Comparison of ENCODE assay signal across 11 cellular contexts in the genomic region with DNA sequence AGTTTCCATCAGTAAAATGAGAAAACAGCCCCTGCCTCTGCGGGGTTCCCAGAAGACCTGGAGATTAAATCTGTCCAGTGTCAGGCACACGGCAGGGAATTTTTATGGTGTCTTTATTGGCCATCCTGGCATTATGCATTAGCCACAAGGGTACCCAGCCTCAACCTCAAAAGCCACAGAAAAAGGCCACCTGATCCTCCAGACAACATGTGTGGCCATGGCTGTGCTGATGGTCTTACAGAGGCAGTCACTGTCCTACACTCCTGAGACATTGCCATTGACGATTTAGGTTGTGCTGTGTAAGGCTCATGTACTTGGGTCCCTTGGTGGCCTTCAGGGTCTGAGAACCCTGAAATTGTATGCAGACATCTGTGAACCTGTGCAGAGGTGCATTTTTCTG.
DNase-seq lines count a peak whose midpoint lies in the region; ATAC-seq, FAIRE-seq and TF ChIP-seq lines count a peak whose summit lies in the region.
"Had no signal": no experiment of that assay in that cellular context is flagged by ENCODE, and none has a peak within 500 bp of the region (broad histone marks: within the 10 kb centered on the region; RNA-seq: fewer than 3 reads in every experiment).

No MANE protein-coding gene starts in this region.

- H3K18ac ChIP-seq in H1 (ENCODE audit: extremely low read depth, low read length), result no peak overlapping the region

- no peak overlapping the region for H3K4me2 ChIP-seq in H1 (ENCODE audit: insufficient read depth in 1 of 2, low read depth in 2 of 2, low read length in 2 of 2)

- no peaks in the 10 kb centered on the region; the same call in 1 of the 2 replicates for H3K79me1 ChIP-seq in H1 (ENCODE audit: low read depth, low read length)

- H3K27ac ChIP-seq in SJSA1 (peak overlapping the region; percentile 27), H1 (ENCODE audit: low read depth, low read length) (no peak overlapping the region)
- H3K27ac ChIP-seq: 22Rv1, prostate gland had no signal

- H3K9me3 ChIP-seq in SJSA1 (replicated peaks) (no peaks in the 10 kb centered on the region), H1 (ENCODE audit: insufficient read depth in 2 of 2, low read depth in 1 of 2, low read length in 1 of 2) (no peaks in the 10 kb centered on the region)
- H3K9me3 ChIP-seq: prostate gland had no signal

- H4K20me1 ChIP-seq in H1 (replicated peaks in 1 of 2; ENCODE audit: control insufficient read depth in 1 of 2, insufficient read depth in 2 of 2, low read length in 2 of 2), result no peaks in the 10 kb centered on the region

- H3K36me3 Mint-ChIP-seq in stimulated activated effector memory CD8-positive, alpha-beta T cell treated with anti-CD3 and anti-CD28 coated beads, Interleukin-12 subunit alpha, Interleukin-12 subunit beta, amount 100 ng/mL, for 72 hours, result peaks cover 54% of the 10 kb centered on the region

- WGBS in H1 (ENCODE audit: extremely low coverage in 1 of 2, insufficient coverage in 1 of 2, insufficient read length in 1 of 2, insufficient replicate concordance in 2 of 2, low coverage in 1 of 2, low lambda C conversion rate in 2 of 2, missing lambda C conversion rate in 1 of 2), 2 experiments, result 85% methylated on average over 3 of the region's 3 CpGs; no CpG with 5 or more reads in 1 of the 2 experiments

- H3K4me3 Mint-ChIP-seq in stimulated activated effector memory CD8-positive, alpha-beta T cell treated with anti-CD3 and anti-CD28 coated beads, Interleukin-12 subunit alpha, Interleukin-12 subunit beta, amount 100 ng/mL, for 72 hours, result peak overlapping the region; percentile 93

- no peak overlapping the region for H2BK5ac ChIP-seq in H1 (ENCODE audit: low read depth, low read length)

- no peak for TF ChIP-seq POLR2A in H1 (IDR thresholded peaks at IDR 0.05; ENCODE audit: control extremely low read depth in 1 of 2, low read depth in 2 of 2, low read length in 2 of 2)

- CTCF ChIA-PET in H1 (lab: Charles Lee; ENCODE audit: partially characterized antibody), result interaction anchor here (0.5 to 2.0 kb wide), 5 partner anchors 58 to 321 kb away, joined by 3 to 9 read pairs (median 4); no protein-coding TSS in a partner anchor

- H2BK12ac ChIP-seq in H1 (ENCODE audit: low read depth, low read length), result no peak overlapping the region

- no peak overlapping the region for H2AFZ ChIP-seq in H1 (ENCODE audit: low read length)

- H3K4ac ChIP-seq in H1 (replicated peaks; ENCODE audit: insufficient read length, low read depth, low read length), result no peak overlapping the region

- no peak overlapping the region for H4K91ac ChIP-seq in H1 (replicated peaks; ENCODE audit: insufficient read length, low read length)

- H2BK20ac ChIP-seq in H1 (ENCODE audit: low read length), result no peak overlapping the region

- no peak overlapping the region for H4K8ac ChIP-seq in H1 (ENCODE audit: extremely low read depth, insufficient read depth, low read length)

- TF ChIP-seq RAD21 in H1 (IDR thresholded peaks at IDR 0.05 in 1 of 2, conservative IDR thresholded peaks at IDR 0.05 in 1 of 2; ENCODE audit: low read depth in 2 of 2, low read length in 2 of 2), result no peak

- no peak for FAIRE-seq in H1 (lab: Jason Lieb, UNC)

- no peak overlapping the region for H3K14ac ChIP-seq in H1 (ENCODE audit: insufficient read length)

- H3K4me1 ChIP-seq in SJSA1 (replicated peaks), result peaks cover 84% of the 10 kb centered on the region
- H3K4me1 ChIP-seq in H1 (replicated peaks in 1 of 4; ENCODE audit: control insufficient read depth in 3 of 4, insufficient read depth in 4 of 4, low read length in 3 of 4), result peaks cover 0 to 17% (median 4%) of the 10 kb centered on the region in 4 experiments; a peak in 5 of 7 replicates
- H3K4me1 ChIP-seq: prostate gland had no signal

- POLR2A ChIA-PET in H1 (lab: Charles Lee; ENCODE audit: partially characterized antibody), result no interaction called here

- H3K27ac Mint-ChIP-seq in stimulated activated effector memory CD8-positive, alpha-beta T cell treated with anti-CD3 and anti-CD28 coated beads, Interleukin-12 subunit alpha, Interleukin-12 subunit beta, amount 100 ng/mL, for 72 hours, result peak overlapping the region; percentile 99

- H3K27me3 ChIP-seq in SJSA1 (replicated peaks) (no peaks in the 10 kb centered on the region), H1 (replicated peaks in 1 of 4; ENCODE audit: control insufficient read depth in 3 of 4, extremely low read depth in 1 of 4, insufficient read depth in 3 of 4, low read length in 3 of 4) (no peaks in the 10 kb centered on the region)

- no peak for TF ChIP-seq EP300 in H1 (IDR thresholded peaks at IDR 0.05; ENCODE audit: borderline replicate concordance in 1 of 2, low read depth in 2 of 2, low read length in 2 of 2)

- no peaks in the 10 kb centered on the region for H3K9me3 Mint-ChIP-seq in stimulated activated effector memory CD8-positive, alpha-beta T cell treated with anti-CD3 and anti-CD28 coated beads, Interleukin-12 subunit alpha, Interleukin-12 subunit beta, amount 100 ng/mL, for 72 hours

- H3K23ac ChIP-seq in H1 (ENCODE audit: insufficient read length), result no peak overlapping the region

- H3K4me3 ChIP-seq in SJSA1 (no peak overlapping the region), H1 (ENCODE audit: extremely low read depth in 1 of 4, insufficient read depth in 2 of 4, low read depth in 3 of 4, low read length in 4 of 4) (no peak overlapping the region)
- H3K4me3 ChIP-seq: prostate gland had no signal

- no peaks in the 10 kb centered on the region for H3K23me2 ChIP-seq in H1 (ENCODE audit: low read depth, low read length)

- DNase-seq in NK-92 treated with Interleukin-12 subunit alpha and Interleukin-12 subunit beta, amount 100 ng/mL, for 24 hours (lab: John Stamatoyannopoulos, UW), result peak; percentile 47
- DNase-seq in NK-92 (lab: John Stamatoyannopoulos, UW; ENCODE audit: unreplicated experiment), result no peak
- no peak for DNase-seq in SJSA1 (ENCODE audit: low read depth in 1 of 2, low spot score in 2 of 2)
- no peak for DNase-seq in H1 (ENCODE audit: low read depth in 1 of 2, low spot score in 2 of 2)
- DNase-seq in stimulated activated effector memory CD8-positive, alpha-beta T cell treated with anti-CD3 and anti-CD28 coated beads, Interleukin-12 subunit alpha, Interleukin-12 subunit beta, amount 100 ng/mL, for 72 hours (ENCODE audit: low spot score in 2 of 2), result no peak
- no peak for DNase-seq in HT-29 (ENCODE audit: low spot score)
- DNase-seq: NCI-H1417 had no signal

- H3K36me3 ChIP-seq in SJSA1 (peaks cover 62% of the 10 kb centered on the region), H1 (ENCODE audit: control insufficient read depth in 2 of 4, insufficient read depth in 4 of 4, low read length in 3 of 4) (no peaks in the 10 kb centered on the region)
- H3K36me3 ChIP-seq: prostate gland had no signal

- no peak overlapping the region for H4K5ac ChIP-seq in H1 (ENCODE audit: insufficient read length, low read depth, low read length)

- H3K56ac ChIP-seq in H1 (replicated peaks; ENCODE audit: insufficient read length, low read depth, low read length), result no peak overlapping the region

- H3K79me2 ChIP-seq in H1 (ENCODE audit: control insufficient read depth in 1 of 2, insufficient read depth in 2 of 2, low read length in 2 of 2), result no peaks in the 10 kb centered on the region

- H3K4me1 Mint-ChIP-seq in stimulated activated effector memory CD8-positive, alpha-beta T cell treated with anti-CD3 and anti-CD28 coated beads, Interleukin-12 subunit alpha, Interleukin-12 subunit beta, amount 100 ng/mL, for 72 hours, result peaks cover 93% of the 10 kb centered on the region

- ATAC-seq in stimulated activated effector memory CD8-positive, alpha-beta T cell treated with anti-CD3 and anti-CD28 coated beads, Interleukin-12 subunit alpha, Interleukin-12 subunit beta, amount 100 ng/mL, for 72 hours, result no peak
- ATAC-seq in HG02973 (IDR thresholded peaks at IDR 0.05; ENCODE audit: unreplicated experiment), result no peak
- ATAC-seq in GM21390 (IDR thresholded peaks at IDR 0.05; ENCODE audit: unreplicated experiment), result no peak

- no peak for TF ChIP-seq CTCF in H1 (IDR thresholded peaks at IDR 0.05; ENCODE audit: control extremely low read depth in 1 of 3, insufficient read depth in 1 of 3, low read depth in 1 of 3, low read length in 3 of 3)

- H2BK120ac ChIP-seq in H1 (replicated peaks; ENCODE audit: low read depth, low read length), result no peak overlapping the region

- no peak overlapping the region for H3K9ac ChIP-seq in H1 (replicated peaks in 1 of 4; ENCODE audit: extremely low read depth in 1 of 4, low read depth in 3 of 4, low read length in 3 of 4)

- H2AK5ac ChIP-seq in H1 (ENCODE audit: low read depth, low read length), result no peak overlapping the region

- H2BK15ac ChIP-seq in H1 (ENCODE audit: low read length), result 0 out of 2 replicates have a peak overlapping the region, but pooled peaks have one; percentile 25

TF ChIP-seq in H1, 55 proteins besides CTCF, POLR2A, EP300 and RAD21 (continues in another document):
- TF ChIP-seq ATF3 (IDR thresholded peaks at IDR 0.05; ENCODE audit: insufficient read depth, low read depth, low read length) (no peak), RXRA (IDR thresholded peaks at IDR 0.05; ENCODE audit: insufficient read depth, low read depth, low read length) (no peak), EZH2 (IDR thresholded peaks at IDR 0.05; ENCODE audit: low read depth, low read length, severe bottlenecking) (no peak), RNF2 (IDR thresholded peaks at IDR 0.05; ENCODE audit: borderline replicate concordance, low read depth, low read length, missing control alignments, poor library complexity, severe bottlenecking) (no peak)
